ENCODE assay signal across 26 cellular contexts in genomic region chr4:110712486-110712885, GRCh38.
"Had no signal": no experiment of that assay in that cellular context is flagged by ENCODE, and none has a peak within 500 bp of the region (broad histone marks: within the 10 kb centered on the region; RNA-seq: fewer than 3 reads in every experiment).

No MANE protein-coding gene starts in this region.

- H3K4me3 ChIP-seq: neural progenitor cell, ovary, psoas muscle, skin epidermis, smooth muscle cell, spleen, stomach, testis, tibial artery, transverse colon, upper lobe of left lung, vagina had no signal

- H2AFZ ChIP-seq: neural progenitor cell, parathyroid adenoma had no signal

- H3K4me1 ChIP-seq: neural progenitor cell, parathyroid adenoma, psoas muscle, spleen, stomach, testis, tibial artery, transverse colon, upper lobe of left lung, vagina had no signal

- H3K4me2 ChIP-seq: neural progenitor cell, smooth muscle cell had no signal

- ATAC-seq: naive thymus-derived CD4-positive, alpha-beta T cell; natural killer cell; psoas muscle; right cardiac atrium; sciatic nerve; stimulated activated naive B cell treated with anti-CD40 and anti-IgM and Interleukin-4, amounts not matched to agents 10 μg/mL and 1 μg/mL and 100 μg/mL, for 72 hours had no signal

- H3K27me3 ChIP-seq: neural progenitor cell, ovary, spleen, stomach, testis, tibial artery, transverse colon, upper lobe of left lung, vagina had no signal

- H3K9me3 ChIP-seq: ovary, psoas muscle, spleen, stomach, testis, tibial artery, transverse colon, upper lobe of left lung, vagina had no signal

- H3K27ac ChIP-seq: neural progenitor cell, ovary, parathyroid adenoma, psoas muscle, skin epidermis, spleen, stomach, testis, tibial artery, transverse colon, upper lobe of left lung, vagina had no signal

- H3K36me3 ChIP-seq: neural progenitor cell, ovary, spleen, stomach, tibial artery, transverse colon, upper lobe of left lung, vagina had no signal

- H3K9ac ChIP-seq: neural progenitor cell, parathyroid adenoma had no signal

- DNase-seq: naive thymus-derived CD4-positive, alpha-beta T cell; natural killer cell; occipital lobe; ovary; posterior cingulate gyrus; psoas muscle; right cardiac atrium; spleen; stimulated activated CD4-positive, alpha-beta T cell treated with anti-CD3 and anti-CD28 coated beads, Interleukin-12 subunit alpha, Interleukin-12 subunit beta, amount 100 ng/mL, for 4 hours; stimulated activated CD4-positive, alpha-beta T cell treated with anti-CD3 and anti-CD28 coated beads, Interleukin-1b, Interleukin-23, amount 100 ng/mL, for 48 hours; stimulated activated CD4-positive, alpha-beta T cell treated with anti-CD3 and anti-CD28 coated beads, Interleukin-4, amount 100 ng/mL, for 1 hour; stimulated activated CD4-positive, alpha-beta T cell treated with anti-CD3 and anti-CD28 coated beads, Interleukin-4, amount 100 ng/mL, for 4 hours; stimulated activated CD8-positive, alpha-beta memory T cell treated with anti-CD3 and anti-CD28 coated beads, Interleukin-4, amount 100 ng/mL, for 48 hours; stimulated activated naive B cell treated with anti-CD40 and anti-IgM and Interleukin-4, amounts not matched to agents 10 μg/mL and 1 μg/mL and 100 μg/mL, for 72 hours; stimulated activated naive CD4-positive, alpha-beta T cell treated with Interleukin-2 at 50 U/mL for 16 hours; stomach; testis; tibial artery; transverse colon; upper lobe of left lung had no signal

- H3K79me2 ChIP-seq: parathyroid adenoma had no signal
